ENCODE assay signal across 1 cellular context in the genomic region with DNA sequence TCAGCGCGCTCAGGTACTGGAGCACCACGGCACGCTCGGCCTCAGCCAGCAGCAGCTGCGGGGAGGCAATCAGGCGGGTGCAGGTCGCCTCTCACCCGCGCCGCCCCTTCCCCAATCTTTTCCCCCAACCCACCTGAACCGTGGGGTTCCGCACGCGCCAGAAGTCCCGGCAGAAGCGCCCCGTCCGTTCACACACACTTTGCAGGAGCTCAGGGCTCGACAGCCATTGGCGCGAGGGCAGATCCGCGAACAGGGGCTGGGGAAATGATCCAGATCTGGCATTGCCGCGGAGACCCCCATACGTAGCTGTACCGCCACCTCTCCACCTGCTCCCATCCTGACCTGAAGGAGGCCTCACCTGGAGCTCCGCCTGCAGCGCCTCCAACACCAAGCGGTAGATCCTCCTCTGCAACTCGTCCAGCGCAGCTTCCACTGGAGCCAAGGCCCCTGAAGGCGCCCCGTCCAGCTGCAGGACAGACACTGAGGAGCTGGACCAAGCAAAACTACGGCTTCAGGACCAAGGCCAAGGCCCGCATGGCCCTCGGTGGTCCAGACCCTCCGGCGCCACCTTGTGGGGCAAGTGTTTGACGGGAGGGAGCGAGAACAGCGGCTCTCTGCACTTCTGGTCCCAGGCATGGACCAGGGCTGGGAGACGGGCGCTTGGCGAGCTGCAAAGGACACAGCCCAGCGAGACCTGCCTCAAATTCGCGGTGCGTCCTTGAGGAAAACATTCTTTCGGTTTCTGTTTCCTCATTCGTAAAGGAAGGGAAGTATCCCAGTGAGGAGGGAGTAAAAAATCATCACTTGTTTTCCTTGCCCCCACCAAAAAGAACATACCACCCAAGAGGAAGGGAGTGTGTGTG.
A peak's percentile ranks its signal among the peaks of the same experiment; 100 is the strongest.
TF ChIP-seq lines count a peak whose summit lies in the region.

No MANE protein-coding gene starts in this region.

TF ChIP-seq in HepG2, 621 proteins besides CTCF, POLR2A, EP300 and RAD21 (continued from another document and continues in another):
- TF ChIP-seq, protein P1, sequence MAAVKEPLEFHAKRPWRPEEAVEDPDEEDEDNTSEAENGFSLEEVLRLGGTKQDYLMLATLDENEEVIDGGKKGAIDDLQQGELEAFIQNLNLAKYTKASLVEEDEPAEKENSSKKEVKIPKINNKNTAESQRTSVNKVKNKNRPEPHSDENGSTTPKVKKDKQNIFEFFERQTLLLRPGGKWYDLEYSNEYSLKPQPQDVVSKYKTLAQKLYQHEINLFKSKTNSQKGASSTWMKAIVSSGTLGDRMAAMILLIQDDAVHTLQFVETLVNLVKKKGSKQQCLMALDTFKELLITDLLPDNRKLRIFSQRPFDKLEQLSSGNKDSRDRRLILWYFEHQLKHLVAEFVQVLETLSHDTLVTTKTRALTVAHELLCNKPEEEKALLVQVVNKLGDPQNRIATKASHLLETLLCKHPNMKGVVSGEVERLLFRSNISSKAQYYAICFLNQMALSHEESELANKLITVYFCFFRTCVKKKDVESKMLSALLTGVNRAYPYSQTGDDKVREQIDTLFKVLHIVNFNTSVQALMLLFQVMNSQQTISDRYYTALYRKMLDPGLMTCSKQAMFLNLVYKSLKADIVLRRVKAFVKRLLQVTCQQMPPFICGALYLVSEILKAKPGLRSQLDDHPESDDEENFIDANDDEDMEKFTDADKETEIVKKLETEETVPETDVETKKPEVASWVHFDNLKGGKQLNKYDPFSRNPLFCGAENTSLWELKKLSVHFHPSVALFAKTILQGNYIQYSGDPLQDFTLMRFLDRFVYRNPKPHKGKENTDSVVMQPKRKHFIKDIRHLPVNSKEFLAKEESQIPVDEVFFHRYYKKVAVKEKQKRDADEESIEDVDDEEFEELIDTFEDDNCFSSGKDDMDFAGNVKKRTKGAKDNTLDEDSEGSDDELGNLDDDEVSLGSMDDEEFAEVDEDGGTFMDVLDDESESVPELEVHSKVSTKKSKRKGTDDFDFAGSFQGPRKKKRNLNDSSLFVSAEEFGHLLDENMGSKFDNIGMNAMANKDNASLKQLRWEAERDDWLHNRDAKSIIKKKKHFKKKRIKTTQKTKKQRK (IDR thresholded peaks at IDR 0.05; ENCODE audit: low read length): no peak
- TF ChIP-seq MTA3 (CRISPR knock-in tag; IDR thresholded peaks at IDR 0.05) (no peak; the same call in 1 of the 2 replicates), ZNF30 (CRISPR knock-in tag; IDR thresholded peaks at IDR 0.05) (no peak), ZNF317 (CRISPR knock-in tag; IDR thresholded peaks at IDR 0.05) (peak; percentile 83; the same call in 1 of the 2 replicates), ZNF20 (CRISPR knock-in tag; IDR thresholded peaks at IDR 0.05) (no peak), NFIC (IDR thresholded peaks at IDR 0.05; ENCODE audit: low read length) (no peak), NFE2L1 (CRISPR knock-in tag; IDR thresholded peaks at IDR 0.05; ENCODE audit: borderline replicate concordance) (peak; percentile 73; the same call in 1 of the 2 replicates), KLF11 (CRISPR knock-in tag; IDR thresholded peaks at IDR 0.05) (peak; percentile 93; the same call in 1 of the 2 replicates), MED13 (CRISPR knock-in tag; IDR thresholded peaks at IDR 0.05) (peak; percentile 84), NR2F6 (IDR thresholded peaks at IDR 0.05) (no peak), NR2F6 (CRISPR knock-in tag; IDR thresholded peaks at IDR 0.05) (peak; percentile 80), KDM5B (CRISPR knock-in tag; IDR thresholded peaks at IDR 0.05; ENCODE audit: borderline replicate concordance) (peak; percentile 98), SNAI1 (CRISPR knock-in tag; IDR thresholded peaks at IDR 0.05; ENCODE audit: borderline replicate concordance) (peak; percentile 81; the same call in 1 of the 2 replicates), ARHGAP35 (CRISPR knock-in tag; IDR thresholded peaks at IDR 0.05; ENCODE audit: borderline replicate concordance) (peak; percentile 61; the same call in 1 of the 2 replicates), MTF2 (CRISPR knock-in tag; IDR thresholded peaks at IDR 0.05; ENCODE audit: borderline replicate concordance) (peak; percentile 90), JDP2 (CRISPR knock-in tag; IDR thresholded peaks at IDR 0.05; ENCODE audit: borderline replicate concordance) (no peak), ARNTL (CRISPR knock-in tag; IDR thresholded peaks at IDR 0.05) (peak; percentile 76), MIXL1 (CRISPR knock-in tag; IDR thresholded peaks at IDR 0.05) (peak; percentile 93), RFXAP (CRISPR knock-in tag; IDR thresholded peaks at IDR 0.05; ENCODE audit: borderline replicate concordance) (peak; percentile 81; the same call in 1 of the 2 replicates), ZNF331 (CRISPR knock-in tag; IDR thresholded peaks at IDR 0.05) (peak; percentile 96), ZNF792 (CRISPR knock-in tag; IDR thresholded peaks at IDR 0.05) (peak; percentile 98), SMAD9 (CRISPR knock-in tag; IDR thresholded peaks at IDR 0.05) (no peak), NFATC3 (CRISPR knock-in tag; IDR thresholded peaks at IDR 0.05) (no peak), AGO1 (IDR thresholded peaks at IDR 0.05; ENCODE audit: low read depth, low read length, poor library complexity, severe bottlenecking) (no peak)
- TF ChIP-seq, protein P2, sequence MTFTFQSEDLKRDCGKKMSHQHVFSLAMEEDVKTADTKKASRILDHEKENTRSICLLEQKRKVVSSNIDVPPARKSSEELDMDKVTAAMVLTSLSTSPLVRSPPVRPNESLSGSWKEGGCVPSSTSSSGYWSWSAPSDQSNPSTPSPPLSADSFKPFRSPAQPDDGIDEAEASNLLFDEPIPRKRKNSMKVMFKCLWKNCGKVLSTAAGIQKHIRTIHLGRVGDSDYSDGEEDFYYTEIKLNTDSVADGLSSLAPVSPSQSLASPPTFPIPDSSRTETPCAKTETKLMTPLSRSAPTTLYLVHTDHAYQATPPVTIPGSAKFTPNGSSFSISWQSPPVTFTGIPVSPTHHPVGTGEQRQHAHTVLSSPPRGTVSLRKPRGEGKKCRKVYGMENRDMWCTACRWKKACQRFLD (CRISPR knock-in tag; IDR thresholded peaks at IDR 0.05; ENCODE audit: borderline replicate concordance): no peak
- TF ChIP-seq, protein P3, sequence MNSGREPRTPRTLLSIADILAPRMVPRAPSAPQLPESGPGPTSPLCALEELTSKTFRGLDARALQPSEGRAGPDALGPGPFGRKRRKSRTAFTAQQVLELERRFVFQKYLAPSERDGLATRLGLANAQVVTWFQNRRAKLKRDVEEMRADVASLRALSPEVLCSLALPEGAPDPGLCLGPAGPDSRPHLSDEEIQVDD (CRISPR knock-in tag; IDR thresholded peaks at IDR 0.05; ENCODE audit: borderline replicate concordance): peak; percentile 83; the same call in 1 of the 2 replicates
- TF ChIP-seq, protein P4, sequence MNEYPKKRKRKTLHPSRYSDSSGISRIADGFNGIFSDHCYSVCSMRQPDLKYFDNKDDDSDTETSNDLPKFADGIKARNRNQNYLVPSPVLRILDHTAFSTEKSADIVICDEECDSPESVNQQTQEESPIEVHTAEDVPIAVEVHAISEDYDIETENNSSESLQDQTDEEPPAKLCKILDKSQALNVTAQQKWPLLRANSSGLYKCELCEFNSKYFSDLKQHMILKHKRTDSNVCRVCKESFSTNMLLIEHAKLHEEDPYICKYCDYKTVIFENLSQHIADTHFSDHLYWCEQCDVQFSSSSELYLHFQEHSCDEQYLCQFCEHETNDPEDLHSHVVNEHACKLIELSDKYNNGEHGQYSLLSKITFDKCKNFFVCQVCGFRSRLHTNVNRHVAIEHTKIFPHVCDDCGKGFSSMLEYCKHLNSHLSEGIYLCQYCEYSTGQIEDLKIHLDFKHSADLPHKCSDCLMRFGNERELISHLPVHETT (CRISPR knock-in tag; conservative IDR thresholded peaks at IDR 0.05): peak; percentile 86
- TF ChIP-seq, protein P5, sequence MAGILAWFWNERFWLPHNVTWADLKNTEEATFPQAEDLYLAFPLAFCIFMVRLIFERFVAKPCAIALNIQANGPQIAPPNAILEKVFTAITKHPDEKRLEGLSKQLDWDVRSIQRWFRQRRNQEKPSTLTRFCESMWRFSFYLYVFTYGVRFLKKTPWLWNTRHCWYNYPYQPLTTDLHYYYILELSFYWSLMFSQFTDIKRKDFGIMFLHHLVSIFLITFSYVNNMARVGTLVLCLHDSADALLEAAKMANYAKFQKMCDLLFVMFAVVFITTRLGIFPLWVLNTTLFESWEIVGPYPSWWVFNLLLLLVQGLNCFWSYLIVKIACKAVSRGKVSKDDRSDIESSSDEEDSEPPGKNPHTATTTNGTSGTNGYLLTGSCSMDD (CRISPR knock-in tag; IDR thresholded peaks at IDR 0.05): peak; percentile 45; the same call in 1 of the 2 replicates
- TF ChIP-seq, protein P6, sequence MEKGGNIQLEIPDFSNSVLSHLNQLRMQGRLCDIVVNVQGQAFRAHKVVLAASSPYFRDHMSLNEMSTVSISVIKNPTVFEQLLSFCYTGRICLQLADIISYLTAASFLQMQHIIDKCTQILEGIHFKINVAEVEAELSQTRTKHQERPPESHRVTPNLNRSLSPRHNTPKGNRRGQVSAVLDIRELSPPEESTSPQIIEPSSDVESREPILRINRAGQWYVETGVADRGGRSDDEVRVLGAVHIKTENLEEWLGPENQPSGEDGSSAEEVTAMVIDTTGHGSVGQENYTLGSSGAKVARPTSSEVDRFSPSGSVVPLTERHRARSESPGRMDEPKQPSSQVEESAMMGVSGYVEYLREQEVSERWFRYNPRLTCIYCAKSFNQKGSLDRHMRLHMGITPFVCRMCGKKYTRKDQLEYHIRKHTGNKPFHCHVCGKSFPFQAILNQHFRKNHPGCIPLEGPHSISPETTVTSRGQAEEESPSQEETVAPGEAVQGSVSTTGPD (CRISPR knock-in tag; IDR thresholded peaks at IDR 0.05): no peak
- TF ChIP-seq, protein P7, sequence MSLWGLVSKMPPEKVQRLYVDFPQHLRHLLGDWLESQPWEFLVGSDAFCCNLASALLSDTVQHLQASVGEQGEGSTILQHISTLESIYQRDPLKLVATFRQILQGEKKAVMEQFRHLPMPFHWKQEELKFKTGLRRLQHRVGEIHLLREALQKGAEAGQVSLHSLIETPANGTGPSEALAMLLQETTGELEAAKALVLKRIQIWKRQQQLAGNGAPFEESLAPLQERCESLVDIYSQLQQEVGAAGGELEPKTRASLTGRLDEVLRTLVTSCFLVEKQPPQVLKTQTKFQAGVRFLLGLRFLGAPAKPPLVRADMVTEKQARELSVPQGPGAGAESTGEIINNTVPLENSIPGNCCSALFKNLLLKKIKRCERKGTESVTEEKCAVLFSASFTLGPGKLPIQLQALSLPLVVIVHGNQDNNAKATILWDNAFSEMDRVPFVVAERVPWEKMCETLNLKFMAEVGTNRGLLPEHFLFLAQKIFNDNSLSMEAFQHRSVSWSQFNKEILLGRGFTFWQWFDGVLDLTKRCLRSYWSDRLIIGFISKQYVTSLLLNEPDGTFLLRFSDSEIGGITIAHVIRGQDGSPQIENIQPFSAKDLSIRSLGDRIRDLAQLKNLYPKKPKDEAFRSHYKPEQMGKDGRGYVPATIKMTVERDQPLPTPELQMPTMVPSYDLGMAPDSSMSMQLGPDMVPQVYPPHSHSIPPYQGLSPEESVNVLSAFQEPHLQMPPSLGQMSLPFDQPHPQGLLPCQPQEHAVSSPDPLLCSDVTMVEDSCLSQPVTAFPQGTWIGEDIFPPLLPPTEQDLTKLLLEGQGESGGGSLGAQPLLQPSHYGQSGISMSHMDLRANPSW (CRISPR knock-in tag; IDR thresholded peaks at IDR 0.05; ENCODE audit: borderline replicate concordance): no peak
- TF ChIP-seq, protein P8, sequence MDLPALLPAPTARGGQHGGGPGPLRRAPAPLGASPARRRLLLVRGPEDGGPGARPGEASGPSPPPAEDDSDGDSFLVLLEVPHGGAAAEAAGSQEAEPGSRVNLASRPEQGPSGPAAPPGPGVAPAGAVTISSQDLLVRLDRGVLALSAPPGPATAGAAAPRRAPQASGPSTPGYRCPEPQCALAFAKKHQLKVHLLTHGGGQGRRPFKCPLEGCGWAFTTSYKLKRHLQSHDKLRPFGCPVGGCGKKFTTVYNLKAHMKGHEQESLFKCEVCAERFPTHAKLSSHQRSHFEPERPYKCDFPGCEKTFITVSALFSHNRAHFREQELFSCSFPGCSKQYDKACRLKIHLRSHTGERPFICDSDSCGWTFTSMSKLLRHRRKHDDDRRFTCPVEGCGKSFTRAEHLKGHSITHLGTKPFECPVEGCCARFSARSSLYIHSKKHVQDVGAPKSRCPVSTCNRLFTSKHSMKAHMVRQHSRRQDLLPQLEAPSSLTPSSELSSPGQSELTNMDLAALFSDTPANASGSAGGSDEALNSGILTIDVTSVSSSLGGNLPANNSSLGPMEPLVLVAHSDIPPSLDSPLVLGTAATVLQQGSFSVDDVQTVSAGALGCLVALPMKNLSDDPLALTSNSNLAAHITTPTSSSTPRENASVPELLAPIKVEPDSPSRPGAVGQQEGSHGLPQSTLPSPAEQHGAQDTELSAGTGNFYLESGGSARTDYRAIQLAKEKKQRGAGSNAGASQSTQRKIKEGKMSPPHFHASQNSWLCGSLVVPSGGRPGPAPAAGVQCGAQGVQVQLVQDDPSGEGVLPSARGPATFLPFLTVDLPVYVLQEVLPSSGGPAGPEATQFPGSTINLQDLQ (CRISPR knock-in tag; IDR thresholded peaks at IDR 0.05): no peak; the same call in 1 of the 2 replicates
- TF ChIP-seq, protein P9, sequence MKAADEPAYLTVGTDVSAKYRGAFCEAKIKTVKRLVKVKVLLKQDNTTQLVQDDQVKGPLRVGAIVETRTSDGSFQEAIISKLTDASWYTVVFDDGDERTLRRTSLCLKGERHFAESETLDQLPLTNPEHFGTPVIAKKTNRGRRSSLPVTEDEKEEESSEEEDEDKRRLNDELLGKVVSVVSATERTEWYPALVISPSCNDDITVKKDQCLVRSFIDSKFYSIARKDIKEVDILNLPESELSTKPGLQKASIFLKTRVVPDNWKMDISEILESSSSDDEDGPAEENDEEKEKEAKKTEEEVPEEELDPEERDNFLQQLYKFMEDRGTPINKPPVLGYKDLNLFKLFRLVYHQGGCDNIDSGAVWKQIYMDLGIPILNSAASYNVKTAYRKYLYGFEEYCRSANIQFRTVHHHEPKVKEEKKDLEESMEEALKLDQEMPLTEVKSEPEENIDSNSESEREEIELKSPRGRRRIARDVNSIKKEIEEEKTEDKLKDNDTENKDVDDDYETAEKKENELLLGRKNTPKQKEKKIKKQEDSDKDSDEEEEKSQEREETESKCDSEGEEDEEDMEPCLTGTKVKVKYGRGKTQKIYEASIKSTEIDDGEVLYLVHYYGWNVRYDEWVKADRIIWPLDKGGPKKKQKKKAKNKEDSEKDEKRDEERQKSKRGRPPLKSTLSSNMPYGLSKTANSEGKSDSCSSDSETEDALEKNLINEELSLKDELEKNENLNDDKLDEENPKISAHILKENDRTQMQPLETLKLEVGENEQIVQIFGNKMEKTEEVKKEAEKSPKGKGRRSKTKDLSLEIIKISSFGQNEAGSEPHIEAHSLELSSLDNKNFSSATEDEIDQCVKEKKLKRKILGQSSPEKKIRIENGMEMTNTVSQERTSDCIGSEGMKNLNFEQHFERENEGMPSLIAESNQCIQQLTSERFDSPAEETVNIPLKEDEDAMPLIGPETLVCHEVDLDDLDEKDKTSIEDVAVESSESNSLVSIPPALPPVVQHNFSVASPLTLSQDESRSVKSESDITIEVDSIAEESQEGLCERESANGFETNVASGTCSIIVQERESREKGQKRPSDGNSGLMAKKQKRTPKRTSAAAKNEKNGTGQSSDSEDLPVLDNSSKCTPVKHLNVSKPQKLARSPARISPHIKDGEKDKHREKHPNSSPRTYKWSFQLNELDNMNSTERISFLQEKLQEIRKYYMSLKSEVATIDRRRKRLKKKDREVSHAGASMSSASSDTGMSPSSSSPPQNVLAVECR (CRISPR knock-in tag; IDR thresholded peaks at IDR 0.05; ENCODE audit: borderline replicate concordance): peak; percentile 95
